8 cellular contexts compared by ENCODE assay signal in genomic region chrX:24149346-24150050, GRCh38. TPM values are rescaled to one million over a fixed set of nuclear protein-coding genes. Genes with fewer than 3 reads are reported as not detected.
DNase-seq lines count a peak whose midpoint lies in the region; ATAC-seq and TF ChIP-seq lines count a peak whose summit lies in the region.

ZFX (plus strand) TSS chrX:24149729; CDS start chrX:24172743, 23,014 bp downstream.

- H3K9me3 ChIP-seq in CD4-positive, alpha-beta T cell (ENCODE audit: control insufficient read depth, low read length): no peaks in the 10 kb centered on the region

- POLR2A ChIA-PET in CD4-positive, alpha-beta T cell (lab: Charles Lee): interaction anchor here (1.0 to 3.5 kb wide), 3 partner anchors 16 to 242 kb away, joined by 4 to 30 read pairs (median 7); partner anchors contain the start of genes APOO, CXorf58 and EIF2S3

- H3K27ac Mint-ChIP-seq in CD4-positive, alpha-beta T cell: peak within 1 kb of the TSS; percentile 93

- TF ChIP-seq CTCF in CD4-positive, alpha-beta T cell (IDR thresholded peaks at IDR 0.05): no peak
- TF ChIP-seq CTCF in retinal pigment epithelial cell (conservative IDR thresholded peaks at IDR 0.05; ENCODE audit: low read depth, low read length): no peak

- intact Hi-C loops in CD4-positive, alpha-beta T cell (cut with DNase I, micrococcal nuclease): loop anchor here (1.0 to 10.0 kb wide), 10 partner anchors 55 to 485 kb away; partner anchors contain the start of genes CXorf58 (in 2 of the 2), EIF2S3 (in 2 of the 2), APOO (in 1 of the 2) and PDK3 (in 1 of the 2)
- intact Hi-C loops in T-helper 1 cell treated with Interleukin-12 subunit alpha and Interleukin-12 subunit beta and Interleukin-4 antibody, amounts not matched to agents 30 ng/mL and 1 ng/mL, for 36 hours (cut with micrococcal nuclease): loop anchor here (1.0 to 5.0 kb wide), 8 partner anchors 68 to 543 kb away; partner anchors contain the start of genes EIF2S3, POLA1, PRDX4 and SAT1

- peak; percentile 30 to 71 (median 56) for DNase-seq in CD4-positive, alpha-beta T cell
- peak; percentile 43 for DNase-seq in hepatic stellate cell (ENCODE audit: low spot score)
- DNase-seq in retinal pigment epithelial cell (ENCODE audit: low read depth): no peak
- DNase-seq in NCI-H2029 treated with DMSO at 0.1 percent for 48 hours (lab: John Stamatoyannopoulos, UW): no peak

- CTCF ChIA-PET in CD4-positive, alpha-beta T cell (lab: Charles Lee): interaction anchor here (0.7 to 4.4 kb wide), 3 partner anchors 56 to 95 kb away, joined by 3 to 27 read pairs (median 3); partner anchors contain the start of gene EIF2S3

- peak within 1 kb of the TSS; percentile 94 for H3K4me3 Mint-ChIP-seq in CD4-positive, alpha-beta T cell

- peak; percentile 31 for ATAC-seq in CD4-positive, alpha-beta T cell (ENCODE audit: poor library complexity)
- ATAC-seq in GM19395 (IDR thresholded peaks at IDR 0.05; ENCODE audit: unreplicated experiment) (peak; percentile 45), HG03469 (IDR thresholded peaks at IDR 0.05; ENCODE audit: unreplicated experiment) (peak; percentile 21)

- peak within 1 kb of the TSS; percentile 79 for H3K27ac ChIP-seq in CD4-positive, alpha-beta T cell (ENCODE audit: low read depth, low read length)
- peak within 1 kb of the TSS; percentile 90 for H3K27ac ChIP-seq in angular gyrus (ENCODE audit: low read depth, low read length)

- H3K27me3 ChIP-seq in CD4-positive, alpha-beta T cell (ENCODE audit: control insufficient read depth, insufficient read depth, low read length): no peaks in the 10 kb centered on the region

- no peaks in the 10 kb centered on the region for H3K9me3 Mint-ChIP-seq in CD4-positive, alpha-beta T cell

- peaks cover 72% of the 10 kb centered on the region for H3K4me1 Mint-ChIP-seq in CD4-positive, alpha-beta T cell (ENCODE audit: low read depth)

- H3K27me3 Mint-ChIP-seq in CD4-positive, alpha-beta T cell: no peaks in the 10 kb centered on the region

- peaks cover 25% of the 10 kb centered on the region for H3K36me3 Mint-ChIP-seq in CD4-positive, alpha-beta T cell (ENCODE audit: low read depth)

- peak within 1 kb of the TSS; percentile 93 for H3K4me3 ChIP-seq in retinal pigment epithelial cell (ENCODE audit: low read length)

RNA-seq across cellular contexts. Expression of gene ZFX, which starts in this region (rescaled TPM):
- total RNA-seq in CD4-positive, alpha-beta T cell: 10 to 100 TPM; 44.2 to 50.1 TPM
- 55.2 and 57.7 TPM in 2 replicates for total RNA-seq in T-helper 1 cell treated with Interleukin-12 subunit alpha and Interleukin-12 subunit beta and Interleukin-4 antibody, amounts not matched to agents 30 ng/mL and 1 ng/mL, for 36 hours

Comparison
In these comparisons a context has a peak if more than half of its experiments do, and no peak if none do; other contexts are left out.
1. DNase-seq: peak in CD4-positive, alpha-beta T cell (10 of 10) and hepatic stellate cell (single experiment); none in retinal pigment epithelial cell (single experiment) and NCI-H2029 treated with DMSO at 0.1 percent for 48 hours (single experiment).
2. Peak in every context shown above with its lines, with median percentiles within 50 percentile points of each other: ATAC-seq.